In the genomic region with DNA sequence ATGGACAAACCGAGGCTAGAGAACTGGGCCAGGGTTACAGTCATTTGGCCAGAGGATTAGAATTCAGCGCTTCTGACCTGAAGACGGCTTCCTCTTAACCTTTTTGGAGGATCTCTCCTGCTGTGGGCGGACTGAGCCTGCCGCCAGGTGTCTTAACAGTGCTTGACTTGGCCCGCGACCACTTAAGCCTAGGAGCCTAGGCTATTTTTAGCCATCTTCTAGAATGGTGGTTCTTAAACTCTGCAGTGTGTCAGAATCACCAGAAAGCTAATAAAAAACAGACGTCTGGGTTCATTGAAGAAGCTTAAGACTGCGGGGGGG, we compare ENCODE assay signal across 8 cellular contexts. TPM values are rescaled to one million over a fixed set of nuclear protein-coding genes. Genes with fewer than 3 reads are reported as not detected.
DNase-seq lines count a peak whose midpoint lies in the region; ATAC-seq, FAIRE-seq and TF ChIP-seq lines count a peak whose summit lies in the region.

No MANE protein-coding gene starts in this region.

- intact Hi-C loops in kidney (cut with DNase I): no loop called here

- ATAC-seq in GM18907 (IDR thresholded peaks at IDR 0.05; ENCODE audit: unreplicated experiment) (peak; percentile 8), GM18519 (IDR thresholded peaks at IDR 0.05; ENCODE audit: low FRiP score, unreplicated experiment) (no peak)

- TF ChIP-seq CTCF in kidney (IDR thresholded peaks at IDR 0.05; ENCODE audit: borderline replicate concordance, extremely low read depth, insufficient read depth) (no peak), D721Med (IDR thresholded peaks at IDR 0.05; ENCODE audit: insufficient read depth, missing control alignments) (no peak)

- H3K36me3 ChIP-seq in kidney (ENCODE audit: control insufficient read depth in 1 of 2, insufficient read depth in 2 of 2, low read length in 2 of 2) (peaks cover 0 to 2% of the 10 kb centered on the region in 2 donors), stomach smooth muscle (ENCODE audit: control insufficient read depth in 2 of 2, insufficient read depth in 2 of 2, low read length in 2 of 2) (peaks cover 0 to 6% of the 10 kb centered on the region in 2 donors)

- H3K9me3 ChIP-seq in kidney (ENCODE audit: control insufficient read depth in 1 of 2, low read length in 2 of 2): no peaks in the 10 kb centered on the region
- H3K9me3 ChIP-seq in stomach smooth muscle (ENCODE audit: control insufficient read depth in 2 of 2, low read length in 2 of 2): no peaks in the 10 kb centered on the region

- H3K4me1 ChIP-seq in kidney (ENCODE audit: control insufficient read depth in 1 of 2, insufficient read depth in 1 of 2, low read depth in 1 of 2, low read length in 2 of 2) (peaks cover 5 to 6% of the 10 kb centered on the region in 2 donors), stomach smooth muscle (ENCODE audit: control insufficient read depth, insufficient read depth, low read length) (peaks cover 36% of the 10 kb centered on the region)

- H3K27me3 ChIP-seq in stomach smooth muscle (ENCODE audit: control insufficient read depth in 1 of 2, insufficient read depth in 2 of 2, low read length in 2 of 2): no peaks in the 10 kb centered on the region

- H3K9ac ChIP-seq in kidney (ENCODE audit: low read length in 2 of 2): peak overlapping the region; percentile 92 to 97
- H3K9ac ChIP-seq in stomach smooth muscle (ENCODE audit: low read length in 2 of 2): peak overlapping the region; percentile 98

- peak overlapping the region; percentile 71 for H3K27ac ChIP-seq in angular gyrus (ENCODE audit: low read depth, low read length)
- H3K27ac ChIP-seq in kidney (ENCODE audit: low read depth in 2 of 2, low read length in 2 of 2): peak overlapping the region; percentile 88 to 90
- H3K27ac ChIP-seq in stomach smooth muscle (ENCODE audit: low read length): peak overlapping the region; percentile 88

- H3K4me3 ChIP-seq in kidney (ENCODE audit: low read length in 2 of 2): peak overlapping the region; percentile 84 to 99
- H3K4me3 ChIP-seq in stomach smooth muscle (ENCODE audit: low read length in 2 of 2): peak overlapping the region; percentile 98

- DNase-seq in A172 (ENCODE audit: low spot score) (peak; percentile 31), NCI-H524 treated with DMSO at 0.1 percent for 48 hours (lab: John Stamatoyannopoulos, UW) (peak; percentile 10), kidney (no peak), D721Med (ENCODE audit: insufficient read length, low spot score) (no peak)

- FAIRE-seq in kidney (lab: Jason Lieb, UNC) (no peak), D721Med (lab: Jason Lieb, UNC) (no peak)

RNA-seq across cellular contexts. Expression of a gene that starts 0.7 kb away (rescaled TPM):
- total RNA-seq in A172 (2014; rRNA removed; shearing (Covaris generic)): 92.9 and 121 TPM in 2 replicates
- 130 TPM for total RNA-seq in kidney
- 233 TPM for polyA plus RNA-seq in kidney (ENCODE audit: insufficient read depth, low read depth, low replicate concordance)

RNA-seq across cellular contexts. Expression of a gene that starts 0.8 kb away (rescaled TPM):
- total RNA-seq in A172 (2014; rRNA removed; shearing (Covaris generic)): 52.3 and 84.7 TPM in 2 replicates
- 29.9 TPM for total RNA-seq in kidney
- polyA plus RNA-seq in kidney (ENCODE audit: insufficient read depth, low read depth, low replicate concordance): 55.5 TPM

RNA-seq across cellular contexts. Expression of a gene that starts 54.2 kb away (rescaled TPM):
- 13.6 and 26.5 TPM in 2 replicates for total RNA-seq in A172 (2014; rRNA removed; shearing (Covaris generic))
- 47.0 TPM for total RNA-seq in kidney
- polyA plus RNA-seq in kidney (ENCODE audit: insufficient read depth, low read depth, low replicate concordance): 141 TPM

Comparison
In these comparisons a context has a peak if more than half of its experiments do, and no peak if none do; other contexts are left out.
1. DNase-seq: peak in A172 (single experiment) and NCI-H524 treated with DMSO at 0.1 percent for 48 hours (single experiment); none in kidney (single experiment) and D721Med (single experiment).
2. Peak in every context shown above with its lines, with median percentiles within 50 percentile points of each other: H3K27ac ChIP-seq.